In genomic region chr3:66489577-66489976, GRCh38 we compare ENCODE assay signal across 8 cellular contexts. TPM values are rescaled to one million over a fixed set of nuclear protein-coding genes. Genes with fewer than 3 reads are reported as not detected.
A peak's percentile ranks its signal among the peaks of the same experiment; 100 is the strongest.
DNase-seq lines count a peak whose midpoint lies in the region; ATAC-seq and TF ChIP-seq lines count a peak whose summit lies in the region.
"Had no signal": no experiment of that assay in that cellular context is flagged by ENCODE, and none has a peak within 500 bp of the region (broad histone marks: within the 10 kb centered on the region; RNA-seq: fewer than 3 reads in every experiment).

No MANE protein-coding gene starts in this region.

- no peaks in the 10 kb centered on the region for H3K9me3 ChIP-seq in DND-41 (ENCODE audit: insufficient read depth, low read length, severe bottlenecking)
- H3K9me3 ChIP-seq in Loucy (ENCODE audit: insufficient read depth, low read depth, low read length): no peaks in the 10 kb centered on the region
- no peaks in the 10 kb centered on the region for H3K9me3 ChIP-seq in skeletal muscle tissue (ENCODE audit: control insufficient read depth in 3 of 3, low read length in 3 of 3)
- H3K9me3 ChIP-seq in MG63: no peaks in the 10 kb centered on the region

- peak overlapping the region; percentile 69 for H2AFZ ChIP-seq in DND-41 (ENCODE audit: low read depth, low read length)
- H2AFZ ChIP-seq in Loucy (ENCODE audit: low read length): no peak overlapping the region

- no peaks in the 10 kb centered on the region for H3K27me3 ChIP-seq in DND-41 (ENCODE audit: insufficient read depth, low read length, poor library complexity)
- no peaks in the 10 kb centered on the region for H3K27me3 ChIP-seq in Loucy (ENCODE audit: insufficient read depth, low read length, poor library complexity, severe bottlenecking)
- no peaks in the 10 kb centered on the region for H3K27me3 ChIP-seq in skeletal muscle tissue (ENCODE audit: control insufficient read depth in 3 of 3, insufficient read depth in 3 of 3, low read length in 3 of 3)
- H3K27me3 ChIP-seq in MG63: no peaks in the 10 kb centered on the region

- no peaks in the 10 kb centered on the region for H3K36me3 ChIP-seq in DND-41 (ENCODE audit: insufficient read depth, low read length)
- no peaks in the 10 kb centered on the region for H3K36me3 ChIP-seq in Loucy (ENCODE audit: insufficient read depth, low read length)
- no peaks in the 10 kb centered on the region for H3K36me3 ChIP-seq in skeletal muscle tissue (ENCODE audit: control insufficient read depth in 3 of 3, insufficient read depth in 3 of 3, low read length in 3 of 3)
- no peaks in the 10 kb centered on the region for H3K36me3 ChIP-seq in MG63

- H4K20me1 ChIP-seq in DND-41 (ENCODE audit: insufficient read depth, low read length) (no peaks in the 10 kb centered on the region), Loucy (ENCODE audit: insufficient read depth, low read length, poor library complexity, severe bottlenecking) (peaks cover 13% of the 10 kb centered on the region)

- H3K9me3 Mint-ChIP-seq in brain: no peaks in the 10 kb centered on the region

- DNase-seq in DND-41: peak; percentile 50
- no peak for DNase-seq in MG63
- no peak for DNase-seq in NCI-H2029 treated with DMSO at 0.1 percent for 48 hours (lab: John Stamatoyannopoulos, UW)
- DNase-seq: nucleus accumbens had no signal

- peaks cover 9% of the 10 kb centered on the region for H3K27me3 Mint-ChIP-seq in brain

- H3K36me3 Mint-ChIP-seq in brain: peaks cover 5% of the 10 kb centered on the region

- H3K4me1 ChIP-seq in DND-41 (ENCODE audit: insufficient read depth, low read length): peaks cover 84% of the 10 kb centered on the region
- peaks cover 92% of the 10 kb centered on the region for H3K4me1 ChIP-seq in Loucy (ENCODE audit: insufficient read depth, low read length, poor library complexity, severe bottlenecking)
- peaks cover 52 to 62% (median 52%) of the 10 kb centered on the region in 3 donors for H3K4me1 ChIP-seq in skeletal muscle tissue (ENCODE audit: control insufficient read depth in 3 of 3, insufficient read depth in 3 of 3, low read length in 3 of 3)

- no peaks in the 10 kb centered on the region for H3K9me2 ChIP-seq in Loucy (replicated peaks; ENCODE audit: low read depth, low read length)

- peaks cover 10% of the 10 kb centered on the region for H3F3A ChIP-seq in Loucy (ENCODE audit: low read depth)

- no peak overlapping the region for H3K4me3 Mint-ChIP-seq in brain

- H3K4me2 ChIP-seq in DND-41 (ENCODE audit: insufficient read depth, low read length) (peak overlapping the region; percentile 64), Loucy (ENCODE audit: low read depth, low read length, poor library complexity, severe bottlenecking) (peak overlapping the region; percentile 92)

- ATAC-seq in DND-41 (ENCODE audit: insufficient read depth, low read depth) (peak; percentile 60), HG02852 (IDR thresholded peaks at IDR 0.05; ENCODE audit: unreplicated experiment) (no peak)

- H3K27ac ChIP-seq in DND-41 (ENCODE audit: low read length) (peak overlapping the region; percentile 90), skeletal muscle tissue (ENCODE audit: low read depth, low read length) (peak overlapping the region; percentile 31)

- peak overlapping the region in 3 of 5 experiments; percentile 53 to 91 (median 90) for H3K27ac Mint-ChIP-seq in brain

- peaks cover 94% of the 10 kb centered on the region for H3K4me1 Mint-ChIP-seq in brain

- H3K9ac ChIP-seq in DND-41 (ENCODE audit: low read depth, low read length) (peak overlapping the region; percentile 50), Loucy (ENCODE audit: low read depth, low read length, poor library complexity, severe bottlenecking) (peak overlapping the region; percentile 78), skeletal muscle tissue (ENCODE audit: low read depth in 1 of 3, low read length in 3 of 3) (no peak overlapping the region)

- peaks cover 40% of the 10 kb centered on the region for H3K79me2 ChIP-seq in DND-41 (ENCODE audit: insufficient read depth, low read length)
- H3K79me2 ChIP-seq in Loucy (ENCODE audit: insufficient read depth, low read length): peaks cover 100% of the 10 kb centered on the region

- TF ChIP-seq CTCF in DND-41 (IDR thresholded peaks at IDR 0.05; ENCODE audit: borderline replicate concordance, extremely low read depth, low read length, poor library complexity, severe bottlenecking) (peak; percentile 14), Loucy (conservative IDR thresholded peaks at IDR 0.05; ENCODE audit: low read length) (no peak), brain (conservative IDR thresholded peaks at IDR 0.05) (no peak)

- H3K4me3 ChIP-seq in DND-41 (ENCODE audit: low read depth in 1 of 2, low read length in 2 of 2): no peak overlapping the region
- peak overlapping the region; percentile 81 for H3K4me3 ChIP-seq in Loucy (ENCODE audit: low read length, poor library complexity, severe bottlenecking)
- H3K4me3 ChIP-seq in skeletal muscle tissue (ENCODE audit: low read length in 3 of 3): no peak overlapping the region
- no peak overlapping the region for H3K4me3 ChIP-seq in MG63

RNA-seq across cellular contexts. Expression of gene LRIG1, which starts 11.2 kb away (rescaled TPM):
- 53.8 TPM for polyA plus RNA-seq in brain (ENCODE audit: insufficient read depth, low read depth, low replicate concordance)
- 135 TPM for total RNA-seq in skeletal muscle tissue
- 8.4 and 9.3 TPM in 2 replicates for total RNA-seq in MG63 (2014; rRNA removed; shearing (Covaris generic); ENCODE audit: low replicate concordance)

Comparison
In these comparisons a context has a peak if more than half of its experiments do, and no peak if none do; other contexts are left out.
1. H3K9ac ChIP-seq: peak in DND-41 (single experiment) and Loucy (single experiment); none in skeletal muscle tissue (0 of 3).
2. RNA of gene LRIG1, which starts 11.2 kb away (total RNA-seq): 135 TPM in skeletal muscle tissue (single experiment); 8.4 to 9.3 TPM in MG63; every median in the first group is over 10 times any median in the second.